Comparison of ENCODE assay signal across 1 cellular context in genomic region chr12:6792522-6793201, GRCh38.
TF ChIP-seq lines count a peak whose summit lies in the region.

No MANE protein-coding gene starts in this region.

TF ChIP-seq in HepG2, 621 proteins besides CTCF, POLR2A, EP300 and RAD21 (continued from another document and continues in another):
- peak; percentile 69; the same call in 1 of the 2 replicates for TF ChIP-seq TRAFD1 (CRISPR knock-in tag; IDR thresholded peaks at IDR 0.05; ENCODE audit: borderline replicate concordance)
- peak; percentile 30; the same call in 1 of the 2 replicates for TF ChIP-seq TRIM24 (CRISPR knock-in tag; IDR thresholded peaks at IDR 0.05)
- TF ChIP-seq BRF2 (CRISPR knock-in tag; IDR thresholded peaks at IDR 0.05), result no peak
- no peak for TF ChIP-seq ZKSCAN5 (CRISPR knock-in tag; IDR thresholded peaks at IDR 0.05)
- no peak for TF ChIP-seq CHD4 (IDR thresholded peaks at IDR 0.05; ENCODE audit: borderline replicate concordance, low read length)
- no peak for TF ChIP-seq ZNF20 (CRISPR knock-in tag; IDR thresholded peaks at IDR 0.05)
- TF ChIP-seq NR2F6 (IDR thresholded peaks at IDR 0.05), result peak; percentile 59
- TF ChIP-seq NR2F6 (CRISPR knock-in tag; IDR thresholded peaks at IDR 0.05), result peak; percentile 75
- no peak for TF ChIP-seq ZNF17 (CRISPR knock-in tag; IDR thresholded peaks at IDR 0.05)
- no peak for TF ChIP-seq CCAR2 (optimal IDR thresholded peaks at IDR 0.05; ENCODE audit: low read depth, low read length)
- TF ChIP-seq ZNF18 (CRISPR knock-in tag; IDR thresholded peaks at IDR 0.05; ENCODE audit: insufficient replicate concordance), result no peak
- TF ChIP-seq ZNF780A (CRISPR knock-in tag; IDR thresholded peaks at IDR 0.05), result no peak
- no peak for TF ChIP-seq NFYB (CRISPR knock-in tag; IDR thresholded peaks at IDR 0.05)
- 0 out of 2 replicates have a peak, but pooled peaks have one; percentile 35 for TF ChIP-seq KAT7 (CRISPR knock-in tag; IDR thresholded peaks at IDR 0.05; ENCODE audit: borderline replicate concordance)
- peak; percentile 62; the same call in 1 of the 2 replicates for TF ChIP-seq MTA1 (CRISPR knock-in tag; IDR thresholded peaks at IDR 0.05; ENCODE audit: borderline replicate concordance)
- peak; percentile 56; the same call in 1 of the 2 replicates for TF ChIP-seq ZNF607 (CRISPR knock-in tag; IDR thresholded peaks at IDR 0.05; ENCODE audit: borderline replicate concordance)
- no peak for TF ChIP-seq ZNF446 (CRISPR knock-in tag; IDR thresholded peaks at IDR 0.05)
- TF ChIP-seq RBFOX2 (IDR thresholded peaks at IDR 0.05; ENCODE audit: low read depth, low read length), result no peak
- TF ChIP-seq SOX6 (IDR thresholded peaks at IDR 0.05), result no peak
- peak; percentile 84 for TF ChIP-seq SOX6 (CRISPR knock-in tag; IDR thresholded peaks at IDR 0.05)
- no peak for TF ChIP-seq ZNF660 (CRISPR knock-in tag; IDR thresholded peaks at IDR 0.05; ENCODE audit: borderline replicate concordance, low read depth)
- TF ChIP-seq FOXP1 (IDR thresholded peaks at IDR 0.05), result no peak
- peak; percentile 53; the same call in 1 of the 2 replicates for TF ChIP-seq FOXP1 (CRISPR knock-in tag; IDR thresholded peaks at IDR 0.05)
- no peak for TF ChIP-seq NR0B2 (CRISPR knock-in tag; IDR thresholded peaks at IDR 0.05)
- TF ChIP-seq FOXA3 (CRISPR knock-in tag; IDR thresholded peaks at IDR 0.05), result peak; percentile 48
- TF ChIP-seq SOX13 (IDR thresholded peaks at IDR 0.05), result no peak
- peak in 1 of 2 experiments; percentile 86; a peak in 2 of 4 replicates for TF ChIP-seq SOX13 (CRISPR knock-in tag; conservative IDR thresholded peaks at IDR 0.05 in 1 of 2, IDR thresholded peaks at IDR 0.05 in 1 of 2)
- TF ChIP-seq NFE2L1 (CRISPR knock-in tag; IDR thresholded peaks at IDR 0.05; ENCODE audit: borderline replicate concordance), result no peak
- no peak for TF ChIP-seq ETS1 (CRISPR knock-in tag; IDR thresholded peaks at IDR 0.05)
- peak; percentile 45; the same call in 1 of the 2 replicates for TF ChIP-seq FOXK1 (CRISPR knock-in tag; IDR thresholded peaks at IDR 0.05; ENCODE audit: borderline replicate concordance, low read depth)
- TF ChIP-seq HDAC2 (CRISPR knock-in tag; IDR thresholded peaks at IDR 0.05), result peak; percentile 93
- TF ChIP-seq CREB1 (IDR thresholded peaks at IDR 0.05), result no peak
- TF ChIP-seq CREB1 (CRISPR knock-in tag; IDR thresholded peaks at IDR 0.05), result no peak
- no peak for TF ChIP-seq PLRG1 (conservative IDR thresholded peaks at IDR 0.05)
- peak; percentile 75; the same call in 1 of the 2 replicates for TF ChIP-seq TBX2 (CRISPR knock-in tag; IDR thresholded peaks at IDR 0.05; ENCODE audit: borderline replicate concordance)
- no peak for TF ChIP-seq HNRNPUL1 (IDR thresholded peaks at IDR 0.05; ENCODE audit: low read depth, low read length)
- TF ChIP-seq JDP2 (CRISPR knock-in tag; IDR thresholded peaks at IDR 0.05; ENCODE audit: borderline replicate concordance), result no peak
- no peak for TF ChIP-seq ZNF597 (CRISPR knock-in tag; IDR thresholded peaks at IDR 0.05)
- TF ChIP-seq SMAD1 (CRISPR knock-in tag; IDR thresholded peaks at IDR 0.05; ENCODE audit: borderline replicate concordance, low read depth), result 0 out of 2 replicates have a peak, but pooled peaks have one; percentile 21
- 0 out of 2 replicates have a peak, but pooled peaks have one; percentile 16 for TF ChIP-seq ZNF343 (CRISPR knock-in tag; IDR thresholded peaks at IDR 0.05)
- no peak for TF ChIP-seq ZHX1 (CRISPR knock-in tag; IDR thresholded peaks at IDR 0.05; ENCODE audit: low read depth)
- TF ChIP-seq DPF2 (CRISPR knock-in tag; IDR thresholded peaks at IDR 0.05; ENCODE audit: borderline replicate concordance, low read depth), result peak; percentile 74; the same call in 1 of the 2 replicates
- no peak for TF ChIP-seq IRX3 (CRISPR knock-in tag; IDR thresholded peaks at IDR 0.05; ENCODE audit: borderline replicate concordance, low read depth)
- TF ChIP-seq ZNF180 (CRISPR knock-in tag; IDR thresholded peaks at IDR 0.05; ENCODE audit: borderline replicate concordance, low read depth), result no peak
- TF ChIP-seq CREBL2 (CRISPR knock-in tag; IDR thresholded peaks at IDR 0.05; ENCODE audit: borderline replicate concordance), result no peak
- TF ChIP-seq MIER3 (CRISPR knock-in tag; IDR thresholded peaks at IDR 0.05; ENCODE audit: borderline replicate concordance), result peak; percentile 54; the same call in 1 of the 2 replicates
- TF ChIP-seq HNRNPLL (IDR thresholded peaks at IDR 0.05; ENCODE audit: low read depth, low read length, poor library complexity, severe bottlenecking), result no peak
- no peak for TF ChIP-seq ATF6 (CRISPR knock-in tag; conservative IDR thresholded peaks at IDR 0.05)
- peak; percentile 41; the same call in 1 of the 2 replicates for TF ChIP-seq ZNF274 (CRISPR knock-in tag; IDR thresholded peaks at IDR 0.05)
- TF ChIP-seq AGO2 (optimal IDR thresholded peaks at IDR 0.05; ENCODE audit: low read depth, low read length), result no peak
- no peak for TF ChIP-seq PAF1 (CRISPR knock-in tag; IDR thresholded peaks at IDR 0.05)
